In the genomic region with DNA sequence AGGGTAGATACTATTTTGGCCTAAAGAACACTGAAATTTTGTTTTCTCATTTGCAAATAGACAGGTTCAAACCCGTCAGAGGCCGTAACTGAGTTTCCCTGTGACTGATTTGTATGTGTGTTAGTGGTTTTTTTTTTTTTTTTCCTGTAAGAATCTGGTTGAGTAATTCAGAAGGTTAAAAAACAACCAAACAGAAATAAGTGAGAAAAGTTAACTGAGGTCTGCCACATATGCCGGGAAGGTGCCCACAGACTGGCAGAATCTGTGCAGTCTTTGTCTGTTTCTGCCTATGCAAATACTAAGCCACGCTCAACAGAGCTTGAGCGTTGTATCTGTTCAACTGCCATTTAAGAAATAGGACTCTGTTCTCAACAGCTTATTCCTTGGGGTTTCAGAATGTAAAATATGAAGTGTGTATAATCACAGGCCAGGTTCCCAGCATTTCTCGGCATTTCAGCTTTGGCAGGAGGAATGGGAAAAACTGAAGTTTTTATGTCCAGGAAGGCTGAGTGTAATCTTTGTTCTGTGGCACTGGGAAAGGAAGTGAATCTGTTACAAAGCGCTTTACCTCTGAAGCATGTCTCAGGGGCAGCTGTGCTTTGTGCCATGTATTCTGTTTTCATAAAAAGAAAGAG, we compare ENCODE assay signal across 8 cellular contexts.
DNase-seq lines count a peak whose midpoint lies in the region; ATAC-seq and TF ChIP-seq lines count a peak whose summit lies in the region.

No MANE protein-coding gene starts in this region.

- no peak overlapping the region for H4K8ac ChIP-seq in trophoblast cell (ENCODE audit: low read depth, low read length)

- TF ChIP-seq CTCF in RWPE1 (conservative IDR thresholded peaks at IDR 0.05; ENCODE audit: low read depth) (no peak), MCF 10A (IDR thresholded peaks at IDR 0.05; ENCODE audit: unreplicated experiment) (no peak), coronary artery (IDR thresholded peaks at IDR 0.05) (no peak), nephron progenitor cell (IDR thresholded peaks at IDR 0.05) (no peak)

- no peaks in the 10 kb centered on the region for H3K27me3 ChIP-seq in trophoblast cell (ENCODE audit: insufficient read depth, low read length)

- H3K9ac ChIP-seq in trophoblast cell (ENCODE audit: low read length) = no peak overlapping the region

- BruUV-seq in MCF 10A (replicated peaks; lab: Mats Ljungman, UMichigan) = no TSS peak

- DNase-seq in RWPE1 (ENCODE audit: low spot score) = no peak
- DNase-seq in MCF 10A (ENCODE audit: unreplicated experiment) = peak; percentile 80
- no peak for DNase-seq in trophoblast cell
- DNase-seq in AML-193 (lab: John Stamatoyannopoulos, UW) = no peak
- DNase-seq in coronary artery (ENCODE audit: low spot score) = no peak
- no peak for DNase-seq in nephron progenitor cell

- H3K27ac Mint-ChIP-seq in MCF 10A (ENCODE audit: low read depth, unreplicated experiment) (peak overlapping the region; percentile 91), nephron progenitor cell (no peak overlapping the region)

- peak overlapping the region; percentile 44 for H3K4me3 Mint-ChIP-seq in MCF 10A (ENCODE audit: unreplicated experiment)
- H3K4me3 Mint-ChIP-seq in nephron progenitor cell = no peak overlapping the region

- H3K14ac ChIP-seq in trophoblast cell (ENCODE audit: low read length) = peak overlapping the region; percentile 13

- peak overlapping the region; percentile 38; the same call in 1 of the 2 replicates for H3K27ac ChIP-seq in RWPE1
- peak overlapping the region; percentile 81 for H3K27ac ChIP-seq in trophoblast cell (ENCODE audit: low read depth, low read length)
- peak overlapping the region in 1 of 2 donors; percentile 48 for H3K27ac ChIP-seq in coronary artery

- H3K9me3 ChIP-seq in trophoblast cell (ENCODE audit: insufficient read depth, low read depth, low read length) = no peaks in the 10 kb centered on the region

- peaks cover 13 to 29% of the 10 kb centered on the region in 2 experiments for H3K4me1 ChIP-seq in trophoblast cell (ENCODE audit: control insufficient read depth in 1 of 2, insufficient read depth in 2 of 2, low read length in 2 of 2)

- peak overlapping the region; percentile 21 for H2BK5ac ChIP-seq in trophoblast cell (ENCODE audit: low read depth, low read length, poor library complexity)

- peak overlapping the region; percentile 84 for H4K91ac ChIP-seq in trophoblast cell (ENCODE audit: low read depth, low read length)

- CTCF ChIA-PET in RWPE1 (lab: Yijun Ruan, JAX) (interaction anchor here (0.6 kb wide), 1 partner anchor 28 kb away, joined by 3 read pairs; no protein-coding TSS in a partner anchor), MCF 10A (lab: Yijun Ruan, JAX) (interaction anchor here (0.9 to 1.8 kb wide), 5 partner anchors 9 to 33 kb away, joined by 3 to 10 read pairs (median 7); no protein-coding TSS in a partner anchor)

- H2AFZ ChIP-seq in trophoblast cell (ENCODE audit: insufficient read depth, low read length, poor library complexity) = no peak overlapping the region

- no peak overlapping the region for H3K4me3 ChIP-seq in trophoblast cell (ENCODE audit: low read depth, low read length)
- no peak overlapping the region for H3K4me3 ChIP-seq in coronary artery

- WGBS in trophoblast cell (ENCODE audit: extremely low coverage, insufficient coverage, insufficient read length) = no CpG with 5 or more reads among the region's 7 CpGs

- peaks cover 37% of the 10 kb centered on the region for H3K79me1 ChIP-seq in trophoblast cell (ENCODE audit: low read length)

- H3K36me3 ChIP-seq in trophoblast cell (ENCODE audit: control insufficient read depth in 1 of 2, insufficient read depth in 2 of 2, low read length in 2 of 2) = no peaks in the 10 kb centered on the region

- H4K12ac ChIP-seq in trophoblast cell (ENCODE audit: low read depth, low read length) = no peak overlapping the region

- H3K4ac ChIP-seq in trophoblast cell (ENCODE audit: low read depth, low read length) = no peak overlapping the region

- peaks cover 1% of the 10 kb centered on the region for H3K79me2 ChIP-seq in trophoblast cell (ENCODE audit: control insufficient read depth, insufficient read depth, low read length, poor library complexity)

- H3K23ac ChIP-seq in trophoblast cell (ENCODE audit: low read length) = no peak overlapping the region

- no peak overlapping the region for H2AK5ac ChIP-seq in trophoblast cell (ENCODE audit: low read length)

- no peaks in the 10 kb centered on the region for H3K36me3 Mint-ChIP-seq in MCF 10A (ENCODE audit: insufficient read depth, unreplicated experiment)
- H3K36me3 Mint-ChIP-seq in nephron progenitor cell (ENCODE audit: low read depth) = no peaks in the 10 kb centered on the region

- no peaks in the 10 kb centered on the region for H3K27me3 Mint-ChIP-seq in MCF 10A (ENCODE audit: insufficient read depth, unreplicated experiment)
- peaks cover 10% of the 10 kb centered on the region for H3K27me3 Mint-ChIP-seq in nephron progenitor cell (ENCODE audit: low read depth, poor library complexity)

- H2BK12ac ChIP-seq in trophoblast cell (ENCODE audit: low read length) = peak overlapping the region; percentile 18

- H3K18ac ChIP-seq in trophoblast cell (ENCODE audit: low read length) = no peak overlapping the region

- POLR2A ChIA-PET in RWPE1 (lab: Yijun Ruan, JAX; ENCODE audit: low non-redundant PET) (no interaction called here), MCF 10A (lab: Yijun Ruan, JAX) (interaction anchor here (0.7 to 8.0 kb wide), 19 partner anchors 9 to 1538 kb away, joined by 3 to 88 read pairs (median 4); no protein-coding TSS in a partner anchor)

- ATAC-seq in GM18508 (IDR thresholded peaks at IDR 0.05; ENCODE audit: insufficient read depth, unreplicated experiment) = peak; percentile 81
- ATAC-seq in HG02623 (IDR thresholded peaks at IDR 0.05; ENCODE audit: unreplicated experiment) = peak; percentile 77

- intact Hi-C loops in MCF 10A (cut with micrococcal nuclease) = no loop called here

- H3K9me3 Mint-ChIP-seq in MCF 10A (ENCODE audit: unreplicated experiment) (no peaks in the 10 kb centered on the region), nephron progenitor cell (no peaks in the 10 kb centered on the region)

- peak overlapping the region; percentile 83 for H2BK120ac ChIP-seq in trophoblast cell (ENCODE audit: insufficient read depth, low read length, poor library complexity)

- H3K4me1 Mint-ChIP-seq in MCF 10A (ENCODE audit: insufficient read depth, unreplicated experiment) (peaks cover 28% of the 10 kb centered on the region), nephron progenitor cell (peaks cover 23% of the 10 kb centered on the region)

- H3K4me2 ChIP-seq in trophoblast cell (ENCODE audit: low read length) = no peak overlapping the region
